Comparison of ENCODE assay signal across 8 cellular contexts in the genomic region with DNA sequence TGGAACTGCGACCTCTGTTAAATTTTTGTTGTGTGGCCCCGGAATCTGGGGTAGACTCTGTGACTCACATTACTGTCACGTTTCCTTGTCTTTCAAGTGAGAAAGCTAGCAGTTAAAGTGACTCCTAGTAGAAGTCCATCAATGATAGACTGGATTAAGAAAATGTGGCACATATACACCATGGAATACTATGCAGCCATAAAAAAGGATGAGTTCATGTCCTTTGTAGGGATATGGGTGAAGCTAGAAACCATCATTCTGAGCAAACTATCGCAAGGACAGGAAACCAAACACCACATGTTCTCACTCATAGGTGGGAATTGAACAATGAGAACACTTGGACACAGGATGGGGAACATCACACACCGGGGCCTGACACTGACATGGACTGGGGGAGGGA. TPM values are rescaled to one million over a fixed set of nuclear protein-coding genes. Genes with fewer than 3 reads are reported as not detected.
DNase-seq lines count a peak whose midpoint lies in the region; ATAC-seq, FAIRE-seq and TF ChIP-seq lines count a peak whose summit lies in the region.
"Not testable (repeated sequence)": the region's sequence is repeated elsewhere in the genome, so short reads cannot be mapped to it uniquely, and the experiment has no call there.
"Had no signal": no experiment of that assay in that cellular context is flagged by ENCODE, and none has a peak within 500 bp of the region (broad histone marks: within the 10 kb centered on the region; RNA-seq: fewer than 3 reads in every experiment).

No MANE protein-coding gene starts in this region.

- not testable (repeated sequence) for H3K9me3 Mint-ChIP-seq in astrocyte (ENCODE audit: unreplicated experiment)

- TF ChIP-seq RAD21 in HCT116 (IDR thresholded peaks at IDR 0.05; ENCODE audit: low read depth) = not testable (repeated sequence)

- FAIRE-seq in astrocyte (lab: Jason Lieb, UNC) = not testable (repeated sequence)

- RAD21 ChIA-PET in HCT116 (lab: Charles Lee; ENCODE audit: low non-redundant PET in 1 of 2, low total read pairs in 2 of 2, uncharacterized antibody in 2 of 2, unreplicated experiment in 2 of 2) = not testable (repeated sequence)

- not testable (repeated sequence) for H3K9ac ChIP-seq in HCT116 (ENCODE audit: low read length); PC-3 (ENCODE audit: low read length); mammary epithelial cell (ENCODE audit: insufficient read depth, low read length)
- peak overlapping the region; percentile 47 for H3K9ac ChIP-seq in astrocyte (ENCODE audit: low read length)

- not testable (repeated sequence) for TF ChIP-seq CTCF in HCT116 (IDR thresholded peaks at IDR 0.05 in 2 of 3, conservative IDR thresholded peaks at IDR 0.05 in 1 of 3; ENCODE audit: borderline replicate concordance in 1 of 3, insufficient read depth in 1 of 3, low read depth in 2 of 3, low read length in 2 of 3); PC-3 (conservative IDR thresholded peaks at IDR 0.05; ENCODE audit: low read depth, low read length); astrocyte (IDR thresholded peaks at IDR 0.05; ENCODE audit: insufficient read depth, low read depth, low read length); mammary epithelial cell (conservative IDR thresholded peaks at IDR 0.05 in 1 of 2, IDR thresholded peaks at IDR 0.05 in 1 of 2; ENCODE audit: extremely low read depth in 1 of 2, insufficient read depth in 1 of 2, low read depth in 1 of 2, low read length in 2 of 2); osteoblast (IDR thresholded peaks at IDR 0.05; ENCODE audit: extremely low read depth, low read depth, low read length); psoas muscle (IDR thresholded peaks at IDR 0.05)

- not testable (repeated sequence) for H3K9me3 ChIP-seq in HCT116 (ENCODE audit: control insufficient read depth in 1 of 2, insufficient read depth in 1 of 2, low read depth in 1 of 2, low read length in 2 of 2); PC-3 (ENCODE audit: low read length); SJSA1 (replicated peaks); astrocyte (ENCODE audit: insufficient read depth, low read depth, low read length); mammary epithelial cell (replicated peaks; ENCODE audit: insufficient read depth, low read length); osteoblast (ENCODE audit: low read depth, low read length); psoas muscle

- dilution Hi-C loops in mammary epithelial cell (cut with HindIII; ENCODE audit: low sequenced_read_pairs) = not testable (repeated sequence)

- H3K79me2 ChIP-seq in HCT116 (ENCODE audit: insufficient read depth, low read length) (peaks cover 69% of the 10 kb centered on the region), PC-3 (ENCODE audit: low read length) (peaks cover 85% of the 10 kb centered on the region), astrocyte (ENCODE audit: insufficient read depth, low read length) (peaks cover 77% of the 10 kb centered on the region), mammary epithelial cell (ENCODE audit: insufficient read depth, low read length) (peaks cover 96% of the 10 kb centered on the region), osteoblast (ENCODE audit: insufficient read depth, low read length) (peaks cover 68% of the 10 kb centered on the region)

- not testable (repeated sequence) for H3K27ac Mint-ChIP-seq in astrocyte (ENCODE audit: unreplicated experiment)

- in situ Hi-C loops in mammary epithelial cell (cut with MboI; ENCODE audit: low sequenced_read_pairs in 2 of 2) = not testable (repeated sequence)

- not testable (repeated sequence) for H3K4me3 Mint-ChIP-seq in astrocyte (ENCODE audit: unreplicated experiment)

- 94% methylated on average over 5 of the region's 5 CpGs for WGBS in mammary epithelial cell (ENCODE audit: low coverage, missing lambda C conversion rate)
- WGBS in psoas muscle, 3 donors = 92 to 99% (median 92%) methylated on average over 5 of the region's 5 CpGs

- not testable (repeated sequence) for H4K20me1 ChIP-seq in HCT116 (ENCODE audit: insufficient read depth); PC-3 (ENCODE audit: low read length); osteoblast (ENCODE audit: insufficient read depth, low read length)
- peaks cover 41% of the 10 kb centered on the region for H4K20me1 ChIP-seq in astrocyte (ENCODE audit: insufficient read depth, low read length)
- peaks cover 19% of the 10 kb centered on the region for H4K20me1 ChIP-seq in mammary epithelial cell (ENCODE audit: insufficient read depth, low read length)

- H2AFZ ChIP-seq in HCT116 (ENCODE audit: low read depth, low read length, poor library complexity, severe bottlenecking); PC-3 (ENCODE audit: low read length); astrocyte (ENCODE audit: low read depth, low read length); mammary epithelial cell (ENCODE audit: low read depth, low read length); osteoblast (ENCODE audit: low read length): not testable (repeated sequence)

- CTCF ChIA-PET in HCT116 (lab: Charles Lee); PC-3 (lab: Charles Lee); mammary epithelial cell (lab: Charles Lee; ENCODE audit: low non-redundant PET): not testable (repeated sequence)

- intact Hi-C loops in HCT116 (cut with micrococcal nuclease) = loop anchor here (5.0 kb wide), 1 partner anchor 85 kb away; no protein-coding TSS in a partner anchor
- intact Hi-C loops in PC-3 (cut with micrococcal nuclease); mammary epithelial cell (cut with micrococcal nuclease); psoas muscle (cut with DNase I): not testable (repeated sequence)

- peaks cover 72 to 95% of the 10 kb centered on the region in 2 experiments for H3K4me1 ChIP-seq in HCT116 (ENCODE audit: control insufficient read depth in 1 of 2, insufficient read depth in 2 of 2, low read length in 2 of 2)
- peaks cover 89% of the 10 kb centered on the region for H3K4me1 ChIP-seq in PC-3 (ENCODE audit: insufficient read depth, low read length)
- H3K4me1 ChIP-seq in SJSA1 (replicated peaks) = peaks cover 72% of the 10 kb centered on the region
- H3K4me1 ChIP-seq in astrocyte (ENCODE audit: insufficient read depth, low read length) = peaks cover 77% of the 10 kb centered on the region
- peaks cover 89% of the 10 kb centered on the region for H3K4me1 ChIP-seq in mammary epithelial cell (ENCODE audit: insufficient read depth, low read length)
- H3K4me1 ChIP-seq in osteoblast (ENCODE audit: insufficient read depth, low read length) = peaks cover 83% of the 10 kb centered on the region
- peaks cover 92% of the 10 kb centered on the region for H3K4me1 ChIP-seq in psoas muscle

- BruUV-seq in HCT116 (replicated peaks; lab: Mats Ljungman, UMichigan); PC-3 (replicated peaks; lab: Mats Ljungman, UMichigan); mammary epithelial cell (replicated peaks; lab: Mats Ljungman, UMichigan): not testable (repeated sequence)

- H3K27ac ChIP-seq in HCT116 (ENCODE audit: low read depth, low read length) = not testable (repeated sequence)
- peak overlapping the region; percentile 95 for H3K27ac ChIP-seq in PC-3 (ENCODE audit: low read length)
- H3K27ac ChIP-seq in SJSA1 = peak overlapping the region; percentile 48; the same call in 1 of the 2 replicates
- peak overlapping the region; percentile 72 for H3K27ac ChIP-seq in astrocyte (ENCODE audit: low read depth, low read length)
- H3K27ac ChIP-seq in mammary epithelial cell (ENCODE audit: insufficient read depth, low read depth, low read length) = peak overlapping the region; percentile 85
- peak overlapping the region; percentile 9 for H3K27ac ChIP-seq in osteoblast (ENCODE audit: low read depth, low read length)
- peak overlapping the region; percentile 92 for H3K27ac ChIP-seq in psoas muscle

- H3K27me3 Mint-ChIP-seq in astrocyte (ENCODE audit: low read depth, unreplicated experiment) = not testable (repeated sequence)

- peaks cover 18% of the 10 kb centered on the region for H3F3A ChIP-seq in PC-3 (ENCODE audit: low read length, unreplicated experiment)

- TF ChIP-seq POLR2A in HCT116 (IDR thresholded peaks at IDR 0.05; ENCODE audit: borderline replicate concordance, extremely low read depth, insufficient read depth, insufficient read length) = not testable (repeated sequence)

- H3K27me3 ChIP-seq in HCT116 (ENCODE audit: insufficient read depth, low read length); PC-3 (ENCODE audit: low read length); SJSA1 (replicated peaks); astrocyte (ENCODE audit: insufficient read depth, low read length); mammary epithelial cell (ENCODE audit: insufficient read depth, low read length); osteoblast (ENCODE audit: insufficient read depth, low read length); psoas muscle (ENCODE audit: insufficient read depth in 3 of 3, low read length in 2 of 3): not testable (repeated sequence)

- POLR2A ChIA-PET in HCT116 (lab: Charles Lee); PC-3 (lab: Charles Lee; ENCODE audit: unreplicated experiment): not testable (repeated sequence)

- DNase-seq in HCT116 (ENCODE audit: low read depth, low spot score); PC-3; SJSA1 (ENCODE audit: low read depth in 1 of 2, low spot score in 2 of 2); astrocyte (ENCODE audit: low read depth); mammary epithelial cell; osteoblast (ENCODE audit: insufficient read length, low spot score, missing footprints); psoas muscle: not testable (repeated sequence)

- H3K4me2 ChIP-seq in HCT116 (ENCODE audit: low read length) = peak overlapping the region; percentile 35
- not testable (repeated sequence) for H3K4me2 ChIP-seq in PC-3 (ENCODE audit: low read length); mammary epithelial cell (ENCODE audit: insufficient read depth, low read depth, low read length); osteoblast (ENCODE audit: insufficient read depth, low read length)
- peak overlapping the region; percentile 57 for H3K4me2 ChIP-seq in astrocyte (ENCODE audit: low read length)

- H3K4me3 ChIP-seq in HCT116 (replicated peaks in 1 of 2; ENCODE audit: low read depth in 1 of 2, low read length in 2 of 2) = 0 out of 4 replicates have a peak overlapping the region, but pooled peaks of 1 of the 2 experiments have one; percentile 5
- not testable (repeated sequence) for H3K4me3 ChIP-seq in PC-3 (ENCODE audit: low read length); SJSA1; astrocyte (ENCODE audit: insufficient read depth, low read depth, low read length); mammary epithelial cell (replicated peaks in 1 of 3; ENCODE audit: insufficient read depth in 1 of 3, low read depth in 2 of 3, low read length in 3 of 3); osteoblast (ENCODE audit: insufficient read depth, low read length); psoas muscle

- peaks cover 68% of the 10 kb centered on the region for H3K4me1 Mint-ChIP-seq in astrocyte (ENCODE audit: low read depth, unreplicated experiment)

- not testable (repeated sequence) for H3K9me2 ChIP-seq in HCT116 (ENCODE audit: insufficient read depth); PC-3 (replicated peaks; ENCODE audit: low read length)

- not testable (repeated sequence) for ATAC-seq in HCT116, PC-3, psoas muscle

- H3K36me3 Mint-ChIP-seq in astrocyte (ENCODE audit: low read depth, unreplicated experiment) = not testable (repeated sequence)

- not testable (repeated sequence) for H3K36me3 ChIP-seq in HCT116 (ENCODE audit: control insufficient read depth in 1 of 2, insufficient read depth in 2 of 2, low read length in 2 of 2); PC-3 (ENCODE audit: low read depth, low read length); SJSA1; astrocyte (ENCODE audit: insufficient read depth, low read length); mammary epithelial cell (ENCODE audit: insufficient read depth, low read length); osteoblast (ENCODE audit: insufficient read depth, low read length)
- peaks cover 3 to 11% of the 10 kb centered on the region in 2 donors for H3K36me3 ChIP-seq in psoas muscle (ENCODE audit: insufficient read depth in 1 of 2, low read depth in 1 of 2)

RNA-seq across cellular contexts. Expression of a gene that starts 23.8 kb away (rescaled TPM):
- total RNA-seq in HCT116 (2021; ENCODE audit: unreplicated experiment) (27.6 TPM), PC-3 (2014; rRNA removed) (32.6 and 37.9 TPM in 2 replicates), astrocyte (46.1 and 47.8 TPM in 2 replicates), mammary epithelial cell (100 to 1,000 TPM; 181 to 201 TPM), osteoblast (53.6 and 54.2 TPM in 2 replicates), psoas muscle (100 to 1,000 TPM; 225 to 355 (median 292) TPM)
- polyA plus RNA-seq in HCT116 (2012) = 8.8 and 9.6 TPM in 2 replicates
- total RNA-seq in SJSA1 (2014; rRNA removed; shearing (Covaris generic)) = 10.1 and 14.8 TPM in 2 replicates
- polyA plus RNA-seq in mammary epithelial cell (87.4 TPM), psoas muscle (100 to 1,000 TPM in 1 of 3 donors, 10 to 100 TPM in 2; 46.5 to 162 (median 91.8) TPM)
- polyA minus RNA-seq in mammary epithelial cell = 304 TPM
- polyA plus RNA-seq: IgD-negative memory B cell had no signal
